8 cellular contexts compared by ENCODE assay signal in the genomic region with DNA sequence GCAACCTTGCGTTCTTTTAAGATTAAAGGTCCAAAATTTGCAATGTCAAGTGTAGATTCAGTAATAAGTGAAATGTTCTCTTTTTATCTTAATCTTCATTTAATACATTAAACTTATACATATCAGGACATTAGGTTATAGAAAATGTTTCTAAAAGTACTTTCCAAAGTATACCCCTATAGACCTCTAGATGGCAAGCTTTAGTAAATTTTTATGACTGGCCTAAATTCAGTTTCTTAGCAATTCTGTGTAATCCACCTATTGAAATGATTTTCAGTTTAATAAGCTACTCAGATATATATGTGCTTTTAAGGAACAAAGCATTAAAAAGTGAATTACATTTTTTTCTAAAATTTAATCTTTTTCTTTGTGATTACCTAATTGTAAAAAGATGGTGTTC.
A peak's percentile ranks its signal among the peaks of the same experiment; 100 is the strongest.
DNase-seq lines count a peak whose midpoint lies in the region; ATAC-seq and TF ChIP-seq lines count a peak whose summit lies in the region.

No MANE protein-coding gene starts in this region.

- TF ChIP-seq CTCF in RWPE1 (conservative IDR thresholded peaks at IDR 0.05; ENCODE audit: low read depth) = peak; percentile 48

- peaks cover 0 to 4% (median 0%) of the 10 kb centered on the region in 8 donors for H3K9me3 Mint-ChIP-seq in CD4-positive, alpha-beta memory T cell

- no peaks in the 10 kb centered on the region for H3K27me3 ChIP-seq in GM23248 (replicated peaks; ENCODE audit: insufficient read depth)
- no peaks in the 10 kb centered on the region for H3K27me3 ChIP-seq in CD4-positive, alpha-beta memory T cell (ENCODE audit: insufficient read depth, low read length)

- H3K4me2 ChIP-seq in GM23248 (ENCODE audit: unreplicated experiment) = no peak overlapping the region

- no peak overlapping the region for H3K4me3 Mint-ChIP-seq in CD4-positive, alpha-beta memory T cell

- no peaks in the 10 kb centered on the region for H3K9me2 ChIP-seq in GM23248 (ENCODE audit: insufficient read depth)

- in situ Hi-C loops in GM23248 (cut with MboI) = no loop called here

- POLR2A ChIA-PET in RWPE1 (lab: Yijun Ruan, JAX; ENCODE audit: low non-redundant PET) = no interaction called here
- POLR2A ChIA-PET in CD4-positive, alpha-beta memory T cell (lab: Charles Lee; ENCODE audit: partially characterized antibody) = no interaction called here

- no peak overlapping the region for H3K4me3 ChIP-seq in GM23248
- no peak overlapping the region for H3K4me3 ChIP-seq in CD4-positive, alpha-beta memory T cell (ENCODE audit: low read length in 2 of 2)

- ATAC-seq in HG03520 (IDR thresholded peaks at IDR 0.05; ENCODE audit: unreplicated experiment) = no peak

- H2AFZ ChIP-seq in GM23248 = no peak overlapping the region

- H3K79me2 ChIP-seq in GM23248 (ENCODE audit: insufficient read depth) = no peaks in the 10 kb centered on the region

- H3K36me3 Mint-ChIP-seq in CD4-positive, alpha-beta memory T cell = no peaks in the 10 kb centered on the region

- H3F3A ChIP-seq in GM23248 (ENCODE audit: insufficient read depth) = peaks cover 1% of the 10 kb centered on the region; the same call in 1 of the 2 replicates

- no peaks in the 10 kb centered on the region for H3K4me1 ChIP-seq in GM23248 (ENCODE audit: insufficient read depth)
- no peaks in the 10 kb centered on the region for H3K4me1 ChIP-seq in CD4-positive, alpha-beta memory T cell (ENCODE audit: insufficient read depth, low read length)

- H3K27ac ChIP-seq in GM23248 = no peak overlapping the region
- no peak overlapping the region for H3K27ac ChIP-seq in RWPE1
- no peak overlapping the region for H3K27ac ChIP-seq in CD4-positive, alpha-beta memory T cell (ENCODE audit: low read depth, low read length)

- H3K9ac ChIP-seq in GM23248 = no peak overlapping the region

- CTCF ChIA-PET in RWPE1 (lab: Yijun Ruan, JAX) = no interaction called here
- CTCF ChIA-PET in CD4-positive, alpha-beta memory T cell (lab: Charles Lee; ENCODE audit: partially characterized antibody) = no interaction called here

- H3K27ac Mint-ChIP-seq in CD4-positive, alpha-beta memory T cell = no peak overlapping the region

- H4K20me1 ChIP-seq in GM23248 (ENCODE audit: insufficient read depth) = no peaks in the 10 kb centered on the region

- H3K27me3 Mint-ChIP-seq in CD4-positive, alpha-beta memory T cell = no peaks in the 10 kb centered on the region

- WGBS in GM23248 (ENCODE audit: low coverage in 1 of 2, low lambda C conversion rate in 2 of 2, missing lambda C conversion rate in 2 of 2), 2 experiments = 30 to 57% methylated on average over 1 of the region's 1 CpG

- intact Hi-C loops in CD4-positive, alpha-beta memory T cell (cut with micrococcal nuclease) = no loop called here

- H3K4me1 Mint-ChIP-seq in CD4-positive, alpha-beta memory T cell = no peaks in the 10 kb centered on the region

- no peaks in the 10 kb centered on the region for H3K36me3 ChIP-seq in GM23248 (ENCODE audit: low read depth)
- no peaks in the 10 kb centered on the region for H3K36me3 ChIP-seq in CD4-positive, alpha-beta memory T cell (ENCODE audit: insufficient read depth, low read length)

- DNase-seq in AML-193 (lab: John Stamatoyannopoulos, UW) (peak; percentile 38 to 44), GM23248 (peak; percentile 55), RWPE1 (ENCODE audit: low spot score) (peak; percentile 2), iPS-NIHi11 (ENCODE audit: low spot score) (peak; percentile 20), globus pallidus (ENCODE audit: low spot score) (no peak), NCI-H1436 treated with DMSO at 0.1 percent for 48 hours (lab: John Stamatoyannopoulos, UW) (no peak)
- no peak for DNase-seq in CD4-positive, alpha-beta memory T cell

- H3K9me3 ChIP-seq in GM23248 (ENCODE audit: low read depth) = no peaks in the 10 kb centered on the region
- no peaks in the 10 kb centered on the region for H3K9me3 ChIP-seq in CD4-positive, alpha-beta memory T cell (ENCODE audit: control insufficient read depth in 1 of 2, low read length in 2 of 2)

Comparison
In these comparisons a context has a peak if more than half of its experiments do, and no peak if none do; other contexts are left out.
1. DNase-seq: peak in AML-193 (2 of 2), GM23248 (single experiment), RWPE1 (single experiment) and iPS-NIHi11 (single experiment); none in CD4-positive, alpha-beta memory T cell (0 of 5), globus pallidus (single experiment) and NCI-H1436 treated with DMSO at 0.1 percent for 48 hours (single experiment).